Comparison of ENCODE assay signal across 1 cellular context in genomic region chr17:82518826-82519810, GRCh38.
TF ChIP-seq lines count a peak whose summit lies in the region.

FOXK2 (plus strand) TSS chr17:82519732; CDS start chr17:82519889, 157 bp downstream.

TF ChIP-seq in HEK293, 187 proteins besides CTCF, POLR2A, EP300 and RAD21 (continued from another document and continues in another):
- TF ChIP-seq ZBTB49 (tag by site-specific recombination; IDR thresholded peaks at IDR 0.05; ENCODE audit: low read depth) (no peak), ZNF416 (tag by site-specific recombination; IDR thresholded peaks at IDR 0.05) (no peak), ZNF561 (tag by site-specific recombination; IDR thresholded peaks at IDR 0.05; ENCODE audit: borderline replicate concordance) (peak; percentile 67; the same call in 1 of the 2 replicates), ZNF629 (tag by site-specific recombination; IDR thresholded peaks at IDR 0.05) (peak; percentile 27; the same call in 1 of the 2 replicates), ZEB2 (tag by site-specific recombination; IDR thresholded peaks at IDR 0.05) (peak; percentile 37; the same call in 1 of the 2 replicates), BCL11A (tag by site-specific recombination; IDR thresholded peaks at IDR 0.05; ENCODE audit: low read depth) (no peak), ZNF530 (tag by site-specific recombination; IDR thresholded peaks at IDR 0.05; ENCODE audit: low read depth) (no peak), ZNF354C (tag by site-specific recombination; IDR thresholded peaks at IDR 0.05; ENCODE audit: borderline replicate concordance, low read depth) (no peak), ZNF266 (tag by site-specific recombination; IDR thresholded peaks at IDR 0.05; ENCODE audit: low read depth) (no peak), ZNF157 (tag by site-specific recombination; IDR thresholded peaks at IDR 0.05) (no peak), KLF17 (tag by site-specific recombination; IDR thresholded peaks at IDR 0.05) (peak; percentile 23; the same call in 1 of the 2 replicates), SP7 (tag by site-specific recombination; IDR thresholded peaks at IDR 0.05) (peak; percentile 54), ZBTB1 (tag by site-specific recombination; IDR thresholded peaks at IDR 0.05) (no peak), ZNF529 (tag by site-specific recombination; IDR thresholded peaks at IDR 0.05; ENCODE audit: insufficient replicate concordance) (no peak), OVOL3 (tag by site-specific recombination; IDR thresholded peaks at IDR 0.05) (no peak), KLF7 (tag by site-specific recombination; IDR thresholded peaks at IDR 0.05; ENCODE audit: borderline replicate concordance) (no peak), ZNF747 (tag by site-specific recombination; IDR thresholded peaks at IDR 0.05) (no peak), ZNF596 (tag by site-specific recombination; IDR thresholded peaks at IDR 0.05) (peak; percentile 65; the same call in 1 of the 2 replicates), ZNF280D (tag by site-specific recombination; IDR thresholded peaks at IDR 0.05) (peak; percentile 80), ZNF324 (tag by site-specific recombination; IDR thresholded peaks at IDR 0.05) (peak; percentile 68; the same call in 1 of the 2 replicates), PRDM6 (tag by site-specific recombination; IDR thresholded peaks at IDR 0.05) (no peak), SCRT1 (tag by site-specific recombination; IDR thresholded peaks at IDR 0.05; ENCODE audit: borderline replicate concordance) (peak; percentile 58; the same call in 1 of the 2 replicates), ZSCAN5A (tag by site-specific recombination; IDR thresholded peaks at IDR 0.05) (0 out of 2 replicates have a peak, but pooled peaks have one; percentile 19), ZBTB6 (tag by site-specific recombination; IDR thresholded peaks at IDR 0.05) (peak; percentile 42; the same call in 1 of the 2 replicates), ZNF600 (tag by site-specific recombination; IDR thresholded peaks at IDR 0.05) (peak; percentile 65; the same call in 1 of the 2 replicates), ZNF175 (tag by site-specific recombination; IDR thresholded peaks at IDR 0.05) (no peak), ZNF660 (tag by site-specific recombination; IDR thresholded peaks at IDR 0.05) (peak; percentile 90), ZNF433 (tag by site-specific recombination; IDR thresholded peaks at IDR 0.05; ENCODE audit: low read depth) (no peak), ZNF10 (tag by site-specific recombination; IDR thresholded peaks at IDR 0.05) (no peak), HOXA7 (CRISPR knock-in tag; IDR thresholded peaks at IDR 0.05; ENCODE audit: borderline replicate concordance) (no peak), KLF16 (tag by site-specific recombination; IDR thresholded peaks at IDR 0.05) (no peak), ZFP69B (tag by site-specific recombination; IDR thresholded peaks at IDR 0.05) (no peak; the same call in 1 of the 2 replicates), ZBTB21 (tag by site-specific recombination; IDR thresholded peaks at IDR 0.05) (0 out of 2 replicates have a peak, but pooled peaks have one; percentile 16), ELK4 (IDR thresholded peaks at IDR 0.05; ENCODE audit: borderline replicate concordance, low read depth, low read length) (no peak), ZNF704 (tag by site-specific recombination; IDR thresholded peaks at IDR 0.05) (no peak), ZNF221 (tag by site-specific recombination; IDR thresholded peaks at IDR 0.05; ENCODE audit: borderline replicate concordance) (no peak), KLF8 (tag by site-specific recombination; IDR thresholded peaks at IDR 0.05) (0 out of 2 replicates have a peak, but pooled peaks have one; percentile 24), ZNF843 (tag by site-specific recombination; IDR thresholded peaks at IDR 0.05) (no peak), ZNF645 (tag by site-specific recombination; IDR thresholded peaks at IDR 0.05) (no peak), HOXC10 (CRISPR knock-in tag; IDR thresholded peaks at IDR 0.05) (0 out of 2 replicates have a peak, but pooled peaks have one; percentile 84), HIC1 (tag by site-specific recombination; IDR thresholded peaks at IDR 0.05) (no peak), SALL2 (tag by site-specific recombination; IDR thresholded peaks at IDR 0.05; ENCODE audit: borderline replicate concordance) (no peak), ZNF132 (tag by site-specific recombination; IDR thresholded peaks at IDR 0.05; ENCODE audit: borderline replicate concordance) (no peak), INSM2 (tag by site-specific recombination; IDR thresholded peaks at IDR 0.05) (no peak)
